ENCODE assay signal across 8 cellular contexts in the genomic region with DNA sequence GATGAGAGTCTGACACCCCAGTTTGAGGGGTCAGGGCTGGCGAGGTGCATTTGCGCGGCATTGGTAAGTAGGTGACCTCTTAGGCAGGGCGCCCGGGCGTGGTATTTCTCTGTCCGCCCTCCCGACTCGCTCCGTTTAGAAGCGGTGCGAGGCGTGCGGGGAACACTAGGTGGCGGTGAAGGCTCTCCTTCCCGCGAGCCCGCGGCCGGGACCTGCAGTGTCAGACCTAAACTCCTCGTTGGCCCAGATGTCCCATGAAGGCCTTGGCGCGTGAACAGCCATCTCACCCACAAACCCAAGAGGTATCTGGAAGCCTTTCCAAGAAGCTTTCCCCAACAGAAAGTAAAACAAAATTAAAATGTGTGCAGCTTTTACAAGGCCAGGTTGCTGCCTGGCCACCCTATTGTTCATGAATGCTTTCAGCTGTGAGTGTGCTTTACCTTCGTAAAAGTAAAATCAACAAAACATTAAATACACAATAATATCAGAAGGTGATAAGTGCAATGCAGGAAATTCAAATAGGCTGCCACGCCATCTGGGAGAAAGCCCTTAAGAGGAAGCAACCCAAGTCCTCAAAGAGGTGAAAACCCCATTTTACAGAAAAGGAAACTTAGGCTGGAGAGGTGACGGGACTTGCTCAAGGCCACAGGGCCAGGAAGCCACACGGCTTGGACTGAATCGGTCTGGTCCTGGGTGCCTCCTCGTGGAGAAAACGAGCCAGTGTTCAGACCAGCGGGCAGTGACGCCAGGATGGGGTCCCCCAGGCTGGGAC.
DNase-seq lines count a peak whose midpoint lies in the region; ATAC-seq, FAIRE-seq and TF ChIP-seq lines count a peak whose summit lies in the region.

No MANE protein-coding gene starts in this region.

- H3K27ac Mint-ChIP-seq in activated CD8-positive, alpha-beta T cell treated with anti-CD3 and anti-CD28 coated beads, Interleukin-2, amount 10 ng/mL, durations not matched to agents 7 days and 5 days = no peak overlapping the region

- peak; percentile 95 for TF ChIP-seq CTCF in BJ (IDR thresholded peaks at IDR 0.05; ENCODE audit: insufficient read depth, low read depth, low read length)

- no peak overlapping the region for H3K18ac ChIP-seq in mesendoderm (ENCODE audit: low read length)

- H3K23ac ChIP-seq in mesendoderm (ENCODE audit: low read length) = peak overlapping the region; percentile 19

- no peak overlapping the region for H4K5ac ChIP-seq in mesendoderm (ENCODE audit: low read length)

- H2BK5ac ChIP-seq in mesendoderm (ENCODE audit: low read length) = no peak overlapping the region

- H3K27ac ChIP-seq in mesendoderm (ENCODE audit: low read depth, low read length) = no peak overlapping the region

- H3K27me3 ChIP-seq in BJ (ENCODE audit: control insufficient read depth, insufficient read depth, low read length) (no peaks in the 10 kb centered on the region), mesendoderm (ENCODE audit: insufficient read depth, low read length, poor library complexity) (no peaks in the 10 kb centered on the region)

- peaks cover 17% of the 10 kb centered on the region for H3K4me1 Mint-ChIP-seq in activated CD8-positive, alpha-beta T cell treated with anti-CD3 and anti-CD28 coated beads, Interleukin-2, amount 10 ng/mL, durations not matched to agents 7 days and 5 days (ENCODE audit: low read depth)

- POLR2A ChIA-PET in BJ (lab: Charles Lee) = no interaction called here
- POLR2A ChIA-PET in activated CD8-positive, alpha-beta T cell treated with anti-CD3 and anti-CD28 coated beads, Interleukin-2, amount 10 ng/mL, durations not matched to agents 7 days and 5 days (lab: Charles Lee) = interaction anchor here (0.5 kb wide), 1 partner anchor 1649 kb away, joined by 3 read pairs; no protein-coding TSS in a partner anchor

- H3K56ac ChIP-seq in mesendoderm (ENCODE audit: low read length) = no peak overlapping the region

- H3K79me2 ChIP-seq in mesendoderm (ENCODE audit: control insufficient read depth, insufficient read depth, low read length) = no peaks in the 10 kb centered on the region

- peaks cover 5% of the 10 kb centered on the region for H3K4me1 ChIP-seq in mesendoderm (ENCODE audit: control insufficient read depth, low read depth, low read length)

- H3K36me3 Mint-ChIP-seq in activated CD8-positive, alpha-beta T cell treated with anti-CD3 and anti-CD28 coated beads, Interleukin-2, amount 10 ng/mL, durations not matched to agents 7 days and 5 days (ENCODE audit: low read depth) = no peaks in the 10 kb centered on the region

- H3K9me3 Mint-ChIP-seq in activated CD8-positive, alpha-beta T cell treated with anti-CD3 and anti-CD28 coated beads, Interleukin-2, amount 10 ng/mL, durations not matched to agents 7 days and 5 days (ENCODE audit: insufficient read depth) = no peaks in the 10 kb centered on the region

- H3K36me3 ChIP-seq in BJ (ENCODE audit: control insufficient read depth, insufficient read depth, low read length) (no peaks in the 10 kb centered on the region), mesendoderm (ENCODE audit: control insufficient read depth, insufficient read depth, low read length) (no peaks in the 10 kb centered on the region)

- no peak overlapping the region for H3K4me2 ChIP-seq in mesendoderm (ENCODE audit: low read length)

- H4K8ac ChIP-seq in mesendoderm (ENCODE audit: low read depth, low read length) = no peak overlapping the region

- ATAC-seq in HG03439 (IDR thresholded peaks at IDR 0.05; ENCODE audit: unreplicated experiment) = peak; percentile 62
- ATAC-seq in activated CD8-positive, alpha-beta T cell treated with anti-CD3 and anti-CD28 coated beads, Interleukin-2, amount 10 ng/mL, durations not matched to agents 7 days and 5 days = peak; percentile 95

- H2BK120ac ChIP-seq in mesendoderm (ENCODE audit: low read depth, low read length) = no peak overlapping the region

- peak; percentile 68 for FAIRE-seq in GM19239 (lab: Jason Lieb, UNC)

- H3K4ac ChIP-seq in mesendoderm (ENCODE audit: low read depth, low read length) = no peak overlapping the region

- H3K79me1 ChIP-seq in mesendoderm (ENCODE audit: low read length) = no peaks in the 10 kb centered on the region

- peak overlapping the region; percentile 29 for H3K9ac ChIP-seq in mesendoderm (ENCODE audit: low read length)

- peaks cover 19% of the 10 kb centered on the region for H3K27me3 Mint-ChIP-seq in activated CD8-positive, alpha-beta T cell treated with anti-CD3 and anti-CD28 coated beads, Interleukin-2, amount 10 ng/mL, durations not matched to agents 7 days and 5 days (ENCODE audit: low read depth)

- CTCF ChIA-PET in BJ (lab: Yijun Ruan, JAX) = interaction anchor here (0.6 to 2.2 kb wide), 26 partner anchors 9 to 675 kb away, joined by 3 to 29 read pairs (median 4); a partner anchor contains a TSS
- CTCF ChIA-PET in activated CD8-positive, alpha-beta T cell treated with anti-CD3 and anti-CD28 coated beads, Interleukin-2, amount 10 ng/mL, durations not matched to agents 7 days and 5 days (lab: Charles Lee) = interaction anchor here (0.7 to 2.2 kb wide), 20 partner anchors 9 to 675 kb away, joined by 3 to 8 read pairs (median 4); a partner anchor contains a TSS

- H3K4me3 ChIP-seq in BJ (ENCODE audit: low read depth, low read length) (no peak overlapping the region), mesendoderm (ENCODE audit: low read length) (no peak overlapping the region)

- DNase-seq in BJ (ENCODE audit: low read depth) (no peak), GM19239 (ENCODE audit: insufficient read length, low spot score) (peak; percentile 96), NCI-H774 (lab: John Stamatoyannopoulos, UW) (peak; percentile 49), ecto neural progenitor cell (ENCODE audit: low spot score) (peak; percentile 87), mesendoderm (peak; percentile 86)
- DNase-seq in activated CD8-positive, alpha-beta T cell treated with anti-CD3 and anti-CD28 coated beads, Interleukin-2, amount 10 ng/mL, durations not matched to agents 7 days and 5 days = peak; percentile 82
- DNase-seq in stimulated activated CD8-positive, alpha-beta memory T cell treated with anti-CD3 and anti-CD28 coated beads, Interleukin-15, amount 100 ng/mL, for 24 hours (ENCODE audit: low read depth) = peak; percentile 41

- H2BK15ac ChIP-seq in mesendoderm (replicated peaks; ENCODE audit: low read depth) = no peak overlapping the region

- H3K4me3 Mint-ChIP-seq in activated CD8-positive, alpha-beta T cell treated with anti-CD3 and anti-CD28 coated beads, Interleukin-2, amount 10 ng/mL, durations not matched to agents 7 days and 5 days = peak overlapping the region; percentile 34

- WGBS in mesendoderm (ENCODE audit: extremely low coverage, insufficient coverage, low lambda C conversion rate) = no CpG with 5 or more reads among the region's 32 CpGs

- no peak overlapping the region for H2AK5ac ChIP-seq in mesendoderm (ENCODE audit: low read length)
